In the genomic region with DNA sequence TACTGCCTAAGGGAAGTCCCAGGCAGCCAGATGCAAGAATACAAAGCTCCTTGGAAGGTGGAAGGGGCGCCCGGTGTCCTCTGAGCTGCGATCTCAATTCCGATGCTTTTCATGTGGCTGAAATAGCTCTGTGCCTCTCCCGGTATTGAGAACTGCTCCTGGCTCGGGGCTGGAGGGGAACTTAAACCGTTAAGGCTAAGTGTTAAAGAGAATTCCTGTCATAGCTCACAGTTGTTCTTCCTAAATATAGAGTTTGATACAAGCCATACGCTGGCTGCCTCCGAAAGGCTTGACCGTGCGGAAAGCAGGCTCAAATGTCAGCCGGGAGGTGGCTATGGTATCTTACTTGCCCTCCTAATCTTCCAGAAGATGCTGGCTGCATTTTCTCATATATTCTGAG, we compare ENCODE assay signal across 16 cellular contexts. TPM values are rescaled to one million over a fixed set of nuclear protein-coding genes. Genes with fewer than 3 reads are reported as not detected.
"Had no signal": no experiment of that assay in that cellular context is flagged by ENCODE, and none has a peak within 500 bp of the region (broad histone marks: within the 10 kb centered on the region; RNA-seq: fewer than 3 reads in every experiment).

A gene (minus strand): TSS at position 157 of the 400 bp plus-strand sequence. CDS start 3,826 bp downstream, outside the sequence.

- DNase-seq: activated naive CD4-positive, alpha-beta T cell treated with anti-CD3 and anti-CD28 coated beads, Interleukin-2, amount 10 ng/mL, durations not matched to agents 7 days and 5 days; adrenal gland; body of pancreas; cerebellar nuclear complex; dermis blood vessel endothelial cell; islet precursor cell; naive thymus-derived CD4-positive, alpha-beta T cell; occipital lobe; small intestine; upper lobe of left lung had no signal

- H3K9me3 Mint-ChIP-seq: activated naive CD4-positive, alpha-beta T cell treated with anti-CD3 and anti-CD28 coated beads, Interleukin-2, amount 10 ng/mL, durations not matched to agents 7 days and 5 days; activated T-helper 2 cell treated with anti-CD3 and anti-CD28 coated beads, Interferon-gamma antibody, Interleukin-2, Interleukin-4, amounts not matched to agents 10 μg/mL and 5 μg/mL and 100 μg/mL, durations not matched to agents 14 hours and 24 hours and 36 hours had no signal

- H3K27me3 ChIP-seq: body of pancreas, upper lobe of left lung had no signal

- H3K27ac Mint-ChIP-seq: activated naive CD4-positive, alpha-beta T cell treated with anti-CD3 and anti-CD28 coated beads, Interleukin-2, amount 10 ng/mL, durations not matched to agents 7 days and 5 days; activated T-helper 2 cell treated with anti-CD3 and anti-CD28 coated beads, Interferon-gamma antibody, Interleukin-2, Interleukin-4, amounts not matched to agents 10 μg/mL and 5 μg/mL and 100 μg/mL, durations not matched to agents 14 hours and 24 hours and 36 hours had no signal

- H3K36me3 Mint-ChIP-seq: activated naive CD4-positive, alpha-beta T cell treated with anti-CD3 and anti-CD28 coated beads, Interleukin-2, amount 10 ng/mL, durations not matched to agents 7 days and 5 days; naive thymus-derived CD4-positive, alpha-beta T cell had no signal

- H3K36me3 ChIP-seq: adrenal gland, prostate gland, upper lobe of left lung had no signal

- H3K27ac ChIP-seq: adrenal gland, body of pancreas, prostate gland, upper lobe of left lung had no signal

- H3K4me1 ChIP-seq: adrenal gland, prostate gland, upper lobe of left lung had no signal

- H3K9me3 ChIP-seq: adrenal gland, body of pancreas, prostate gland, upper lobe of left lung had no signal

- H3K27me3 Mint-ChIP-seq: naive thymus-derived CD4-positive, alpha-beta T cell had no signal

- ATAC-seq: activated CD4-positive, CD25-positive, alpha-beta regulatory T cell treated with anti-CD3 and anti-CD28 coated beads, Interleukin-2, amount 50 U/mL, for 24 hours; body of pancreas; naive thymus-derived CD4-positive, alpha-beta T cell had no signal

- H3K4me3 Mint-ChIP-seq: activated naive CD4-positive, alpha-beta T cell treated with anti-CD3 and anti-CD28 coated beads, Interleukin-2, amount 10 ng/mL, durations not matched to agents 7 days and 5 days; naive thymus-derived CD4-positive, alpha-beta T cell had no signal

- H3K4me3 ChIP-seq: adrenal gland, body of pancreas, prostate gland, upper lobe of left lung had no signal

RNA-seq across cellular contexts. Expression of the gene that starts here (rescaled TPM):
- total RNA-seq: activated T-helper 2 cell treated with anti-CD3 and anti-CD28 coated beads, Interferon-gamma antibody, Interleukin-2, Interleukin-4, amounts not matched to agents 10 μg/mL and 5 μg/mL and 100 μg/mL, durations not matched to agents 14 hours and 24 hours and 36 hours; adrenal gland; body of pancreas; dermis blood vessel endothelial cell; lower leg skin; mesenteric fat pad; naive thymus-derived CD4-positive, alpha-beta T cell; subcutaneous adipose tissue had no signal
- polyA plus RNA-seq: naive thymus-derived CD4-positive, alpha-beta T cell had no signal
